1 cellular context compared by ENCODE assay signal in genomic region chr16:85514601-85515318, GRCh38.
A peak's percentile ranks its signal among the peaks of the same experiment; 100 is the strongest.
TF ChIP-seq lines count a peak whose summit lies in the region.

No MANE protein-coding gene starts in this region.

TF ChIP-seq in HepG2, 621 proteins besides CTCF, POLR2A, EP300 and RAD21 (continued from another document and continues in another):
- TF ChIP-seq HMGXB3 (CRISPR knock-in tag; IDR thresholded peaks at IDR 0.05; ENCODE audit: borderline replicate concordance) (peak; percentile 75), MXD1 (CRISPR knock-in tag; IDR thresholded peaks at IDR 0.05) (peak; percentile 84; the same call in 1 of the 2 replicates), ZFP90 (CRISPR knock-in tag; IDR thresholded peaks at IDR 0.05; ENCODE audit: borderline replicate concordance) (peak; percentile 97), NFIC (IDR thresholded peaks at IDR 0.05; ENCODE audit: low read length) (no peak), SNAI1 (CRISPR knock-in tag; IDR thresholded peaks at IDR 0.05; ENCODE audit: borderline replicate concordance) (no peak; the same call in 1 of the 2 replicates), EHMT2 (IDR thresholded peaks at IDR 0.05; ENCODE audit: borderline replicate concordance, low read depth, low read length) (0 out of 2 replicates have a peak, but pooled peaks have one; percentile 25), ZNF784 (CRISPR knock-in tag; IDR thresholded peaks at IDR 0.05; ENCODE audit: borderline replicate concordance) (peak; percentile 91), HNRNPLL (IDR thresholded peaks at IDR 0.05; ENCODE audit: low read depth, low read length, poor library complexity, severe bottlenecking) (peak; percentile 49), HDAC1 (CRISPR knock-in tag; IDR thresholded peaks at IDR 0.05) (peak; percentile 97), DBP (CRISPR knock-in tag; IDR thresholded peaks at IDR 0.05; ENCODE audit: not compliant biosample characterization) (peak; percentile 68), AHR (CRISPR knock-in tag; IDR thresholded peaks at IDR 0.05) (peak; percentile 15; the same call in 1 of the 2 replicates), SMARCE1 (IDR thresholded peaks at IDR 0.05; ENCODE audit: borderline replicate concordance) (no peak), ZBTB37 (CRISPR knock-in tag; IDR thresholded peaks at IDR 0.05) (peak; percentile 47), ZNF572 (CRISPR knock-in tag; IDR thresholded peaks at IDR 0.05) (peak; percentile 20; the same call in 1 of the 2 replicates), MYPOP (CRISPR knock-in tag; IDR thresholded peaks at IDR 0.05) (peak; percentile 96; the same call in 1 of the 2 replicates), ZNF724P (CRISPR knock-in tag; IDR thresholded peaks at IDR 0.05; ENCODE audit: borderline replicate concordance) (no peak; the same call in 1 of the 2 replicates), ZNF101 (CRISPR knock-in tag; IDR thresholded peaks at IDR 0.05; ENCODE audit: borderline replicate concordance, low read depth) (peak; percentile 89; the same call in 1 of the 2 replicates), USF2 (IDR thresholded peaks at IDR 0.05; ENCODE audit: low read depth, low read length) (peak; percentile 79), USF2 (CRISPR knock-in tag; IDR thresholded peaks at IDR 0.05; ENCODE audit: borderline replicate concordance) (peak; percentile 73), ZBTB26 (CRISPR knock-in tag; IDR thresholded peaks at IDR 0.05; ENCODE audit: borderline replicate concordance) (peak; percentile 61), IKZF4 (CRISPR knock-in tag; IDR thresholded peaks at IDR 0.05; ENCODE audit: borderline replicate concordance, low read depth, not compliant biosample characterization) (peak; percentile 7), ZNF205 (CRISPR knock-in tag; IDR thresholded peaks at IDR 0.05) (peak; percentile 78; the same call in 1 of the 2 replicates), NFKBIZ (CRISPR knock-in tag; IDR thresholded peaks at IDR 0.05) (peak; percentile 75), SYNCRIP (IDR thresholded peaks at IDR 0.05; ENCODE audit: insufficient read depth, low read depth, low read length) (no peak), ZHX1 (CRISPR knock-in tag; IDR thresholded peaks at IDR 0.05; ENCODE audit: low read depth) (peak; percentile 93), ZNF616 (CRISPR knock-in tag; IDR thresholded peaks at IDR 0.05; ENCODE audit: low read depth) (no peak; the same call in 1 of the 2 replicates), NRL (CRISPR knock-in tag; IDR thresholded peaks at IDR 0.05; ENCODE audit: borderline replicate concordance) (no peak), FUBP1 (CRISPR knock-in tag; IDR thresholded peaks at IDR 0.05; ENCODE audit: borderline replicate concordance) (peak; percentile 67; the same call in 1 of the 2 replicates), ZNF782 (CRISPR knock-in tag; IDR thresholded peaks at IDR 0.05; ENCODE audit: borderline replicate concordance) (peak; percentile 86; the same call in 1 of the 2 replicates), ATF5 (CRISPR knock-in tag; IDR thresholded peaks at IDR 0.05; ENCODE audit: low read depth) (peak; percentile 83; the same call in 1 of the 2 replicates), PHF5A (CRISPR knock-in tag; IDR thresholded peaks at IDR 0.05; ENCODE audit: low read depth, unreplicated experiment) (peak; percentile 80), GATAD1 (CRISPR knock-in tag; IDR thresholded peaks at IDR 0.05) (peak; percentile 78), PCBP2 (optimal IDR thresholded peaks at IDR 0.05; ENCODE audit: low read depth, low read length, poor library complexity, severe bottlenecking) (no peak), ZNF766 (CRISPR knock-in tag; IDR thresholded peaks at IDR 0.05; ENCODE audit: borderline replicate concordance) (peak; percentile 94), KDM6A (CRISPR knock-in tag; IDR thresholded peaks at IDR 0.05; ENCODE audit: low read depth) (0 out of 2 replicates have a peak, but pooled peaks have one; percentile 28), TCF7L2 (IDR thresholded peaks at IDR 0.05; ENCODE audit: low read depth, low read length) (no peak), GATAD2A (CRISPR knock-in tag; IDR thresholded peaks at IDR 0.05) (peak; percentile 97), ZNF446 (CRISPR knock-in tag; IDR thresholded peaks at IDR 0.05) (peak; percentile 60; the same call in 1 of the 2 replicates), HOXD1 (CRISPR knock-in tag; IDR thresholded peaks at IDR 0.05) (peak; percentile 95), GATA4 (IDR thresholded peaks at IDR 0.05; ENCODE audit: borderline replicate concordance, low read depth) (peak; percentile 70; the same call in 1 of the 2 replicates), GZF1 (CRISPR knock-in tag; IDR thresholded peaks at IDR 0.05) (peak; percentile 95; the same call in 1 of the 2 replicates)
